11 cellular contexts compared by ENCODE assay signal in the genomic region with DNA sequence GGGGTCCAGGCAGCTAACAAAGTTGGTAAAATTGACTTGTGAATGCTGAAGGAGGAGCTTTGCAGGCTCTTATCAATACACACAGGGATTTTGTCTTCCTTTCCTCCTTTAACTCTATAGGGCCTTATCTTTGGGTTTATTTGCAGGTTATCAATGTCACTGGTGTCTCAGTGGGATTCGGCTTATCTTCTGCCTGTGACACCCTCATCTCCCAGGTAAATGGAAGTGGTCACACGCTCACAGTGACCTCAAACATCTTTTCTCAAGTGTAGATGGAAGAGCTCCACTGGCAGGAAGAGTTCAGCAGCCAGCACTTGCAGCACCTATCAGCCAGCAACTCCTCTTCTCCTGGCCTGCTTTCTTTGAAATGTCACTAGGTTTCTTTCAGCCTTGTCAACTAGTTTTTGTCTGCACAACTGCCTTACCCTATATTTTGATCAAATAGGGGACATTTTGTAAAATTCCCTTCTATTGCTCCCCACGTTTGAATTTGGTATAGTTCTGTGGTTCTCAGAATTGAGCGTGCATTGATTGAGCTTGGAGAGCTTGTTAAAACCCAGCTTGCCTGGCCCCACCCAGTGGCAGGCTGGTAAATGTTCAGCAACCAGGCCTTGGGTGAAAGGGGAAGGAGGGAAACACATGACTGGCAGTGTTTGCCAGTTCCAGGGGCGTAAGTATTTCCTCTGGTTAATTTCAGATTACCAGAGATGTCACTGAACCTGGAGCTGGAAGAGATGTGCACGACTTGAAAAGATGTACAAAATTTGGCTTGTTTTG. TPM values are rescaled to one million over a fixed set of nuclear protein-coding genes. Genes with fewer than 3 reads are reported as not detected.
DNase-seq lines count a peak whose midpoint lies in the region; ATAC-seq and TF ChIP-seq lines count a peak whose summit lies in the region.
"Had no signal": no experiment of that assay in that cellular context is flagged by ENCODE, and none has a peak within 500 bp of the region (broad histone marks: within the 10 kb centered on the region; RNA-seq: fewer than 3 reads in every experiment).

No MANE protein-coding gene starts in this region.

- H3K27ac ChIP-seq in 22Rv1 (peak overlapping the region; percentile 5; the same call in 1 of the 2 replicates), brain microvascular endothelial cell (no peak overlapping the region)

- H3K27ac Mint-ChIP-seq in memory B cell, result peak overlapping the region; percentile 26
- H3K27ac Mint-ChIP-seq in activated T-helper 1 cell treated with anti-CD3 and anti-CD28 coated beads, Interleukin-12 subunit alpha, Interleukin-12 subunit beta, Interleukin-2, Interleukin-4 antibody, amounts not matched to agents 30 ng/mL and 10 ng/mL and 1 ng/mL, durations not matched to agents 14 hours and 24 hours and 36 hours, result no peak overlapping the region
- H3K27ac Mint-ChIP-seq: CD4-positive, CD25-positive, alpha-beta regulatory T cell had no signal

- no peaks in the 10 kb centered on the region for H3K36me3 ChIP-seq in brain microvascular endothelial cell (replicated peaks)

- no peak overlapping the region for H3K4me3 Mint-ChIP-seq in memory B cell
- H3K4me3 Mint-ChIP-seq in activated T-helper 1 cell treated with anti-CD3 and anti-CD28 coated beads, Interleukin-12 subunit alpha, Interleukin-12 subunit beta, Interleukin-2, Interleukin-4 antibody, amounts not matched to agents 30 ng/mL and 10 ng/mL and 1 ng/mL, durations not matched to agents 14 hours and 24 hours and 36 hours, result no peak overlapping the region
- H3K4me3 Mint-ChIP-seq: CD4-positive, CD25-positive, alpha-beta regulatory T cell had no signal

- H3K4me3 ChIP-seq in brain microvascular endothelial cell (ENCODE audit: low read depth, low read length), result no peak overlapping the region

- no peaks in the 10 kb centered on the region for H3K9me3 Mint-ChIP-seq in memory B cell
- no peaks in the 10 kb centered on the region for H3K9me3 Mint-ChIP-seq in activated T-helper 1 cell treated with anti-CD3 and anti-CD28 coated beads, Interleukin-12 subunit alpha, Interleukin-12 subunit beta, Interleukin-2, Interleukin-4 antibody, amounts not matched to agents 30 ng/mL and 10 ng/mL and 1 ng/mL, durations not matched to agents 14 hours and 24 hours and 36 hours
- H3K9me3 Mint-ChIP-seq: CD4-positive, CD25-positive, alpha-beta regulatory T cell had no signal

- in situ Hi-C loops in KBM-7 (cut with MboI; ENCODE audit: low pct_unique_long_range_greater_than_20kb, low sequenced_read_pairs) (no loop called here), brain microvascular endothelial cell (cut with HindIII; ENCODE audit: low pct_ligation_motif_present, low sequenced_read_pairs) (no loop called here)

- H3K27me3 Mint-ChIP-seq in memory B cell, result no peaks in the 10 kb centered on the region
- H3K27me3 Mint-ChIP-seq in activated T-helper 1 cell treated with anti-CD3 and anti-CD28 coated beads, Interleukin-12 subunit alpha, Interleukin-12 subunit beta, Interleukin-2, Interleukin-4 antibody, amounts not matched to agents 30 ng/mL and 10 ng/mL and 1 ng/mL, durations not matched to agents 14 hours and 24 hours and 36 hours (ENCODE audit: insufficient read depth), result peaks cover 1% of the 10 kb centered on the region

- no peaks in the 10 kb centered on the region for H3K36me3 Mint-ChIP-seq in memory B cell
- H3K36me3 Mint-ChIP-seq in activated T-helper 1 cell treated with anti-CD3 and anti-CD28 coated beads, Interleukin-12 subunit alpha, Interleukin-12 subunit beta, Interleukin-2, Interleukin-4 antibody, amounts not matched to agents 30 ng/mL and 10 ng/mL and 1 ng/mL, durations not matched to agents 14 hours and 24 hours and 36 hours (ENCODE audit: low read depth), result no peaks in the 10 kb centered on the region
- H3K36me3 Mint-ChIP-seq: CD4-positive, CD25-positive, alpha-beta regulatory T cell had no signal

- DNase-seq in KBM-7 (peak; percentile 24), brain microvascular endothelial cell (no peak), memory B cell (ENCODE audit: low spot score in 2 of 2) (no peak), hepatic stellate cell (ENCODE audit: low spot score) (no peak)
- DNase-seq in activated T-helper 1 cell treated with anti-CD3 and anti-CD28 coated beads, Interleukin-12 subunit alpha, Interleukin-12 subunit beta, Interleukin-2, Interleukin-4 antibody, amounts not matched to agents 30 ng/mL and 10 ng/mL and 1 ng/mL, durations not matched to agents 14 hours and 24 hours and 36 hours (ENCODE audit: low spot score), result no peak
- DNase-seq in stimulated activated CD4-positive, alpha-beta T cell treated with anti-CD3 and anti-CD28 coated beads, Interleukin-15, amount 100 ng/mL, for 24 hours, result no peak
- DNase-seq: NCI-H1694 treated with DMSO at 0.1 percent for 48 hours had no signal

- ATAC-seq in memory B cell (ENCODE audit: low read depth) (peak; percentile 98), GM21786 (IDR thresholded peaks at IDR 0.05; ENCODE audit: unreplicated experiment) (no peak)
- ATAC-seq: activated CD4-positive, CD25-positive, alpha-beta regulatory T cell treated with anti-CD3 and anti-CD28 coated beads, Interleukin-2, amount 50 U/mL, for 24 hours had no signal

- H3K27me3 ChIP-seq in brain microvascular endothelial cell (replicated peaks), result no peaks in the 10 kb centered on the region

- peaks cover 9% of the 10 kb centered on the region for H3K4me1 Mint-ChIP-seq in memory B cell
- no peaks in the 10 kb centered on the region for H3K4me1 Mint-ChIP-seq in activated T-helper 1 cell treated with anti-CD3 and anti-CD28 coated beads, Interleukin-12 subunit alpha, Interleukin-12 subunit beta, Interleukin-2, Interleukin-4 antibody, amounts not matched to agents 30 ng/mL and 10 ng/mL and 1 ng/mL, durations not matched to agents 14 hours and 24 hours and 36 hours (ENCODE audit: low read depth)

- intact Hi-C loops in activated T-helper 1 cell treated with anti-CD3 and anti-CD28 coated beads, Interleukin-12 subunit alpha, Interleukin-12 subunit beta, Interleukin-2, Interleukin-4 antibody, amounts not matched to agents 30 ng/mL and 10 ng/mL and 1 ng/mL, durations not matched to agents 14 hours and 24 hours and 36 hours (cut with micrococcal nuclease), result no loop called here

- TF ChIP-seq CTCF in 22Rv1 (IDR thresholded peaks at IDR 0.05) (peak; percentile 41), brain microvascular endothelial cell (IDR thresholded peaks at IDR 0.05; ENCODE audit: low read depth, low read length, missing control alignments) (peak; percentile 16)

RNA-seq across cellular contexts. Expression of a gene that starts 12.8 kb away (rescaled TPM):
- 0.26 and 0.44 TPM in 2 replicates for total RNA-seq in activated T-helper 1 cell treated with anti-CD3 and anti-CD28 coated beads, Interleukin-12 subunit alpha, Interleukin-12 subunit beta, Interleukin-2, Interleukin-4 antibody, amounts not matched to agents 30 ng/mL and 10 ng/mL and 1 ng/mL, durations not matched to agents 14 hours and 24 hours and 36 hours
- total RNA-seq: CD4-positive, CD25-positive, alpha-beta regulatory T cell had no signal
